Comparison of ENCODE assay signal across 1 cellular context in the genomic region with DNA sequence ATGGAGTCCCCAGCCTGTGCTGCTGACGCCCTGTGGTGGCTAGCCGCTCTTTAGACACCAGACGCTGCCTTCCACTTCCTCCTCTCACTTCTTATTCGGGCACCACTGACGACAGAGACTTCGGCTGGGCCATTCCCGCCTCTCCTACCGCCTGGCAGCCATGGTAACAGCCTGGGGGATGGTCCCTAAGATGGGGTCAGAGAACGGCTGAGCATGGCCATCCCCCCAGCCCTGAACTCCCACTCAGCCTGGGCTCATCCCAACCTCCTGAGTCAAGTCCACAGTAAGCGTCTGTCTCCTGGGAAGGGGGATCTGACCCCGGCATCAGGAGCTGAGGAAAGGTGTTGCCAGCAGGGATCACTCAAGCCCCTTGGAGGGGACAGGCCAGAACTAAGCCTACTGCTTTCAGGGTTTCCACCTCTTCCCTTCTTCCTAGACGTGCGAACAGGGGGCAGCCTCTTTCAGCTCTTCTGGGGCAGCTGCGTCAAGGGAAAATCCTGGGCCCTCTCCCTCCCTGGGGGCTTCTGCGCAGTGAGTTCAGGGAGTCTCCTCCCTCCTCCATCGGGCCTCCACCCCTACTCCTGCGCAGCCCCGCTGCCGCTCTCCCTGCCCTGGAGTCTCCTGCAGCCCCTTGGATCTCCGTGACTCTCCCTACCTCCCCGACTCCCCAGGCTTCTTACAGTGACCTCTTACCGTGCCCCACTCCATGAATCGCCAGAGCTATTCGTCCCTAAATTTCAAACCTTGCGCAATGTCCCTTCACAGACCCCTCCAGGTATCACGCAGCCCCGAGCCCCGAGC.
TF ChIP-seq lines count a peak whose summit lies in the region.

No MANE protein-coding gene starts in this region.

TF ChIP-seq in K562, 482 proteins besides CTCF, POLR2A, EP300 and RAD21:
- TF ChIP-seq ASH1L (IDR thresholded peaks at IDR 0.05; ENCODE audit: borderline replicate concordance, low read depth, partially characterized antibody): no peak
- no peak for TF ChIP-seq CHD2 (IDR thresholded peaks at IDR 0.05; ENCODE audit: low read depth, low read length)
- TF ChIP-seq ETS2 (tag; IDR thresholded peaks at IDR 0.05; ENCODE audit: borderline replicate concordance, poor library complexity, severe bottlenecking): no peak
- TF ChIP-seq ZBTB9 (CRISPR knock-in tag; IDR thresholded peaks at IDR 0.05): no peak
- no peak for TF ChIP-seq TCF3 (CRISPR knock-in tag; IDR thresholded peaks at IDR 0.05)
- TF ChIP-seq, protein P1, sequence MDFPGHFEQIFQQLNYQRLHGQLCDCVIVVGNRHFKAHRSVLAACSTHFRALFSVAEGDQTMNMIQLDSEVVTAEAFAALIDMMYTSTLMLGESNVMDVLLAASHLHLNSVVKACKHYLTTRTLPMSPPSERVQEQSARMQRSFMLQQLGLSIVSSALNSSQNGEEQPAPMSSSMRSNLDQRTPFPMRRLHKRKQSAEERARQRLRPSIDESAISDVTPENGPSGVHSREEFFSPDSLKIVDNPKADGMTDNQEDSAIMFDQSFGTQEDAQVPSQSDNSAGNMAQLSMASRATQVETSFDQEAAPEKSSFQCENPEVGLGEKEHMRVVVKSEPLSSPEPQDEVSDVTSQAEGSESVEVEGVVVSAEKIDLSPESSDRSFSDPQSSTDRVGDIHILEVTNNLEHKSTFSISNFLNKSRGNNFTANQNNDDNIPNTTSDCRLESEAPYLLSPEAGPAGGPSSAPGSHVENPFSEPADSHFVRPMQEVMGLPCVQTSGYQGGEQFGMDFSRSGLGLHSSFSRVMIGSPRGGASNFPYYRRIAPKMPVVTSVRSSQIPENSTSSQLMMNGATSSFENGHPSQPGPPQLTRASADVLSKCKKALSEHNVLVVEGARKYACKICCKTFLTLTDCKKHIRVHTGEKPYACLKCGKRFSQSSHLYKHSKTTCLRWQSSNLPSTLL (IDR thresholded peaks at IDR 0.05): no peak
- no peak for TF ChIP-seq HSF4 (CRISPR knock-in tag; IDR thresholded peaks at IDR 0.05; ENCODE audit: borderline replicate concordance)
- TF ChIP-seq CEBPB (tag; IDR thresholded peaks at IDR 0.05): peak; percentile 66
- no peak for TF ChIP-seq CEBPG (CRISPR knock-in tag; IDR thresholded peaks at IDR 0.05)
- TF ChIP-seq CEBPG (tag; conservative IDR thresholded peaks at IDR 0.05 in 1 of 2, IDR thresholded peaks at IDR 0.05 in 1 of 2): 0 out of 4 replicates have a peak, but pooled peaks have one; percentile 12 to 18
- no peak for TF ChIP-seq FOXK1 (CRISPR knock-in tag; IDR thresholded peaks at IDR 0.05; ENCODE audit: borderline replicate concordance)
- peak; percentile 24; the same call in 1 of the 2 replicates for TF ChIP-seq SPI1 (IDR thresholded peaks at IDR 0.05; ENCODE audit: borderline replicate concordance, low read depth, low read length)
- TF ChIP-seq, protein P2, sequence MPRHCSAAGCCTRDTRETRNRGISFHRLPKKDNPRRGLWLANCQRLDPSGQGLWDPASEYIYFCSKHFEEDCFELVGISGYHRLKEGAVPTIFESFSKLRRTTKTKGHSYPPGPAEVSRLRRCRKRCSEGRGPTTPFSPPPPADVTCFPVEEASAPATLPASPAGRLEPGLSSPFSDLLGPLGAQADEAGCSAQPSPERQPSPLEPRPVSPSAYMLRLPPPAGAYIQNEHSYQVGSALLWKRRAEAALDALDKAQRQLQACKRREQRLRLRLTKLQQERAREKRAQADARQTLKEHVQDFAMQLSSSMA (CRISPR knock-in tag; IDR thresholded peaks at IDR 0.05): no peak
